ENCODE assay signal across 1 cellular context in the genomic region with DNA sequence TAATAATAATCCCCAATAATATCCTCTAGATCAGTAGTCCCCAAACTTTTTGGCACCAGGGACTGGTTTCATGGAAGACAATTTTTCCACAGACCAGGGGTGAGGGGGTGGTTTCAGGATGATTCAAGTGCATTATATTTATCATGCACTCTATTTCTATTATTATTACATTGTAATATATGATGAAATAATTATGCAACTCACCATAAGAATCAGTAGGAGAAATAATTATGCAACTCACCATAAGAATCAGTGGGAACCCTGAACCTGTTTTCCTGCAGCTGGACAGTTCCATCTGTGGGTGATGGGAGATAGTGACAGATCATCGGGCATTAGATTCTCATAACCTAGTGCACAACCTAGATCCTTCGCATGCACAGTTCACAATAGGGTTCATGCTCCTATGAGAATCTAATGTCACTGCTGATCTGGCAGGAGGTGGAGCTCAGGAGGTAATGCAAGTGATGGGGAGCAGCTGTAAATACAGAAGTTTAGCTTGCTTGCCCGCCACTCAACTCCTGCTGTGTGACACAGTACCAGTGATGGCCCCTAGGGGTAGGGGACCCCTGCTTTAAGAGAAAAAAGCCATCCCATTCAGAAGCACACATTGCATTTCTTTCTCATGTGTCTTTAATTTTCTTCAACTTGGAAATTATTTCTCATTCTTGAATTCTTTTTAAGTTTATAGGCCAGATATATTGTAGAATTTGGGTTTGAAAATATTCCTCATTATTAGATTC.
TF ChIP-seq lines count a peak whose summit lies in the region.

No MANE protein-coding gene starts in this region.

TF ChIP-seq in GM12878, 131 proteins besides CTCF, POLR2A, EP300 and RAD21:
- TF ChIP-seq, protein P1, sequence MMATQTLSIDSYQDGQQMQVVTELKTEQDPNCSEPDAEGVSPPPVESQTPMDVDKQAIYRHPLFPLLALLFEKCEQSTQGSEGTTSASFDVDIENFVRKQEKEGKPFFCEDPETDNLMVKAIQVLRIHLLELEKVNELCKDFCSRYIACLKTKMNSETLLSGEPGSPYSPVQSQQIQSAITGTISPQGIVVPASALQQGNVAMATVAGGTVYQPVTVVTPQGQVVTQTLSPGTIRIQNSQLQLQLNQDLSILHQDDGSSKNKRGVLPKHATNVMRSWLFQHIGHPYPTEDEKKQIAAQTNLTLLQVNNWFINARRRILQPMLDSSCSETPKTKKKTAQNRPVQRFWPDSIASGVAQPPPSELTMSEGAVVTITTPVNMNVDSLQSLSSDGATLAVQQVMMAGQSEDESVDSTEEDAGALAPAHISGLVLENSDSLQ (IDR thresholded peaks at IDR 0.05) = peak; percentile 52; the same call in 1 of the 2 replicates
- no peak for TF ChIP-seq ZBTB4 (CRISPR knock-in tag; IDR thresholded peaks at IDR 0.05)
